Comparison of ENCODE assay signal across 19 cellular contexts in the genomic region with DNA sequence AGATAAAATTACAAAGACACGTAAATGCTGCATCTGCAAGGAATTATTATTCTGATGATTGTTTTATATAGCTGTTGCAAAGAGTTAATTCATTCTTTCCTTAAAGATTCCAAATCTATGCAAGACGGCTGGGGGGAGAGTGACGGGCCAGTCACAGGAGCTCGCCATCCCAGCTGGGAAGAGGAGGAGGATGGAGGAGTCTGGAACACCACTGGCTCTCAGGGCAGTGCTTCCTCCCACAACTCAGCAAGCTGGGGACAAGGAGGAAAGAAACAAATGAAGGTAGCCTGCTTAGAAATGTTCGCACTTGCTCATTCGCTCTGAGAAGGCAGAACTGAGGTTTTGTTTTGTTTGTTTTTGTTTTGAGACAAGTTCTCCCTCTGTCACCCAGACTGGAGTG.
A peak's percentile ranks its signal among the peaks of the same experiment; 100 is the strongest.
DNase-seq lines count a peak whose midpoint lies in the region; ATAC-seq and TF ChIP-seq lines count a peak whose summit lies in the region.
"Had no signal": no experiment of that assay in that cellular context is flagged by ENCODE, and none has a peak within 500 bp of the region (broad histone marks: within the 10 kb centered on the region; RNA-seq: fewer than 3 reads in every experiment).

No MANE protein-coding gene starts in this region.

- 59% methylated on average over 6 of the region's 6 CpGs for WGBS in smooth muscle cell (ENCODE audit: low lambda C conversion rate)

- H3K27ac ChIP-seq in smooth muscle cell (ENCODE audit: low read depth): peak overlapping the region; percentile 20
- H3K27ac ChIP-seq: sigmoid colon had no signal

- no peaks in the 10 kb centered on the region for H3K27me3 Mint-ChIP-seq in activated T-cell treated with anti-CD3 and anti-CD28 coated beads, Interleukin-2, amount 50 U/mL, for 24 hours
- H3K27me3 Mint-ChIP-seq in T-helper 17 cell: no peaks in the 10 kb centered on the region
- H3K27me3 Mint-ChIP-seq: activated T-helper 17 cell treated with anti-CD3 and anti-CD28 coated beads, Interleukin-2, amount 50 U/mL, for 72 hours; natural killer cell treated with Interleukin-12 subunit alpha and Interleukin-12 subunit beta and Interleukin-15 and Interleukin-18, amount 100 ng/mL, for 72 hours had no signal

- H3K36me3 ChIP-seq in smooth muscle cell (ENCODE audit: low read depth): no peaks in the 10 kb centered on the region

- no peak for TF ChIP-seq CTCF in smooth muscle cell (IDR thresholded peaks at IDR 0.05; ENCODE audit: borderline replicate concordance, insufficient read depth, poor library complexity, severe bottlenecking)

- H3K4me1 Mint-ChIP-seq in activated T-cell treated with anti-CD3 and anti-CD28 coated beads, Interleukin-2, amount 50 U/mL, for 24 hours (ENCODE audit: low read depth): peaks cover 52% of the 10 kb centered on the region
- H3K4me1 Mint-ChIP-seq in T-helper 17 cell: peaks cover 30% of the 10 kb centered on the region

- peaks cover 25% of the 10 kb centered on the region for H4K20me1 ChIP-seq in smooth muscle cell (ENCODE audit: low read depth)

- ATAC-seq in T-helper 17 cell: no peak
- no peak for ATAC-seq in GM19328 (IDR thresholded peaks at IDR 0.05; ENCODE audit: unreplicated experiment)
- ATAC-seq: activated T-helper 17 cell treated with anti-CD3 and anti-CD28 coated beads, Interleukin-2, amount 50 U/mL, for 72 hours; left cardiac atrium; natural killer cell treated with Interleukin-12 subunit alpha and Interleukin-12 subunit beta and Interleukin-15 and Interleukin-18, amount 100 ng/mL, for 72 hours had no signal

- H3K4me2 ChIP-seq in smooth muscle cell: no peak overlapping the region

- H3K9me3 ChIP-seq in T-helper 17 cell (ENCODE audit: control insufficient read depth, low read length, poor library complexity, severe bottlenecking) (no peaks in the 10 kb centered on the region), smooth muscle cell (replicated peaks; ENCODE audit: low read depth) (no peaks in the 10 kb centered on the region)
- H3K9me3 ChIP-seq: sigmoid colon had no signal

- H3K4me3 Mint-ChIP-seq in activated T-cell treated with anti-CD3 and anti-CD28 coated beads, Interleukin-2, amount 50 U/mL, for 24 hours: no peak overlapping the region
- H3K4me3 Mint-ChIP-seq in T-helper 17 cell: no peak overlapping the region
- H3K4me3 Mint-ChIP-seq: activated T-helper 17 cell treated with anti-CD3 and anti-CD28 coated beads, Interleukin-2, amount 50 U/mL, for 72 hours; natural killer cell treated with Interleukin-12 subunit alpha and Interleukin-12 subunit beta and Interleukin-15 and Interleukin-18, amount 100 ng/mL, for 72 hours had no signal

- H3K27ac Mint-ChIP-seq in activated T-cell treated with anti-CD3 and anti-CD28 coated beads, Interleukin-2, amount 50 U/mL, for 24 hours: peak overlapping the region; percentile 76
- peak overlapping the region; percentile 97 for H3K27ac Mint-ChIP-seq in T-helper 17 cell

- peaks cover 69% of the 10 kb centered on the region for H3K36me3 Mint-ChIP-seq in activated T-cell treated with anti-CD3 and anti-CD28 coated beads, Interleukin-2, amount 50 U/mL, for 24 hours (ENCODE audit: low read depth)
- H3K36me3 Mint-ChIP-seq in T-helper 17 cell (ENCODE audit: low read depth): peaks cover 4% of the 10 kb centered on the region

- H3F3A ChIP-seq in smooth muscle cell (ENCODE audit: low read depth): no peaks in the 10 kb centered on the region

- no peak for DNase-seq in activated T-cell treated with anti-CD3 and anti-CD28 coated beads, Interleukin-2, amount 50 U/mL, for 24 hours
- DNase-seq in activated T-cell treated with anti-CD3 and anti-CD28 coated beads, Interleukin-2, amount 50 U/mL, for 1 hour: no peak
- DNase-seq in T-helper 17 cell: no peak
- peak; percentile 60 for DNase-seq in left kidney (ENCODE audit: low read depth, low spot score)
- DNase-seq in smooth muscle cell (lab: John Stamatoyannopoulos, UW; ENCODE audit: unreplicated experiment): no peak
- DNase-seq in NCI-H1417 (lab: John Stamatoyannopoulos, UW): no peak
- DNase-seq in HPDE6-E6E7 (ENCODE audit: extremely low spot score): no peak
- DNase-seq: activated CD4-positive, alpha-beta T cell treated with anti-CD3 and anti-CD28 coated beads for 1 hour; AML-193; amygdala; Calu3; head of caudate nucleus; left cardiac atrium; NCI-H187 treated with DMSO at 0.1 percent for 48 hours; sigmoid colon; stimulated activated CD4-positive, alpha-beta T cell treated with anti-CD3 and anti-CD28 coated beads, Interleukin-1b, Interleukin-23, amount 100 ng/mL, for 48 hours had no signal

- H3K4me3 ChIP-seq in smooth muscle cell: no peak overlapping the region
- H3K4me3 ChIP-seq: sigmoid colon had no signal

- no peaks in the 10 kb centered on the region for H3K4me1 ChIP-seq in smooth muscle cell (ENCODE audit: low read depth)

- H3K27me3 ChIP-seq in smooth muscle cell (ENCODE audit: low read depth): no peaks in the 10 kb centered on the region
- H3K27me3 ChIP-seq: sigmoid colon had no signal

- no peaks in the 10 kb centered on the region for H3K79me2 ChIP-seq in smooth muscle cell (ENCODE audit: low read depth)

- H3K9ac ChIP-seq in smooth muscle cell (ENCODE audit: low read depth): no peak overlapping the region

- H2AFZ ChIP-seq in smooth muscle cell (ENCODE audit: low read depth): no peak overlapping the region

- H3K9me3 Mint-ChIP-seq in activated T-cell treated with anti-CD3 and anti-CD28 coated beads, Interleukin-2, amount 50 U/mL, for 24 hours: no peaks in the 10 kb centered on the region
- H3K9me3 Mint-ChIP-seq: activated T-helper 17 cell treated with anti-CD3 and anti-CD28 coated beads, Interleukin-2, amount 50 U/mL, for 72 hours; natural killer cell treated with Interleukin-12 subunit alpha and Interleukin-12 subunit beta and Interleukin-15 and Interleukin-18, amount 100 ng/mL, for 72 hours had no signal
